In the genomic region with DNA sequence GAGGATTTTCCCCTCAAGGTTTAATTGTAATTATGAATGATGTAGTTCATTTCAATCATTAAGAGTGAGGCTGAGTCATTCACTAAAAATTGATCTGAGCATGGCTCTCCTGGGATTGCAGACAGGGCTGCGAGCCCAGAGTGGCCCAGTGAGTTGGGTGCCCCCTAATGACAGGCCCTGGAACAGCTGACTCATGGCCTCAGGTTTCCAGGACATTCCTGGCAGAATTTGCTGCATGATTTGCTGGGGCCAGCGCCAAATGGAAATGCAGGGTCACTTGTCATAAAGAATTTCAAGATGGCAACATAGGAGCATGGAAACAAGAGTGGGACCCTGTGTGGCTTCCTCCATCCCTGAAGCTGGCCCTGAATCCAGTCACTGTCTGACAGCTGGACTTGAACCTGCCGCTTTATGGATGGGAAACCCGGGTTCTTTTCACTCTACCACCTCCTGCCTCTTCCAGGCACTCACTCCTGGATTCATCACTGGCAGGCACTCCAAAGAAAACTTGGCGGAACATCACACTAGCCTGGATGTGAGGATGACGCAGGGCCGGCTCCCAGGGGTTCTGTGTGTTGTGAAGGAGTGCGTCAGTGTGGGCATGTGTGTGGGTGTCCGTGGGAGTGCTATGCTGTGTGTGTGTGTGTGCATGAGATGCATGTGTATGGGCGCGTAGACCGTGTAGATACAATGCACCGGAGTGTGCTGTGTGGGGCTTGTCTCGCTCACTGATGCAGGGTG, we compare ENCODE assay signal across 8 cellular contexts. TPM values are rescaled to one million over a fixed set of nuclear protein-coding genes. Genes with fewer than 3 reads are reported as not detected.
DNase-seq lines count a peak whose midpoint lies in the region; ATAC-seq and TF ChIP-seq lines count a peak whose summit lies in the region.

No MANE protein-coding gene starts in this region.

- H3K9ac ChIP-seq in parathyroid adenoma: no peak overlapping the region

- H3K4me3 ChIP-seq in BJ (ENCODE audit: low read depth, low read length): no peak overlapping the region
- no peak overlapping the region for H3K4me3 ChIP-seq in H7 (ENCODE audit: insufficient read depth, low read depth, low read length)
- H3K4me3 ChIP-seq in parathyroid adenoma (ENCODE audit: low read depth, low read length): no peak overlapping the region

- H3K9me3 ChIP-seq in parathyroid adenoma (ENCODE audit: control insufficient read depth, low read length): no peaks in the 10 kb centered on the region

- TF ChIP-seq CTCF in BJ (IDR thresholded peaks at IDR 0.05; ENCODE audit: insufficient read depth, low read depth, low read length): peak; percentile 70
- TF ChIP-seq CTCF in parathyroid adenoma (IDR thresholded peaks at IDR 0.05): peak; percentile 45

- POLR2A ChIA-PET in BJ (lab: Charles Lee): no interaction called here

- H3K4me1 ChIP-seq in parathyroid adenoma: no peaks in the 10 kb centered on the region

- ATAC-seq in esophagus mucosa (peak; percentile 53), GM19023 (IDR thresholded peaks at IDR 0.05; ENCODE audit: unreplicated experiment) (no peak)
- ATAC-seq in activated CD4-positive, CD25-positive, alpha-beta regulatory T cell treated with anti-CD3 and anti-CD28 coated beads, Interleukin-2, amount 50 U/mL, for 24 hours: no peak

- DNase-seq in BJ (ENCODE audit: low read depth): no peak
- peak; percentile 86 for DNase-seq in H7
- DNase-seq in NOMO-1 treated with dmso at 0.1 percent for 144 hours (lab: John Stamatoyannopoulos, UW; ENCODE audit: unreplicated experiment): peak; percentile 7
- DNase-seq in stimulated activated CD4-positive, alpha-beta T cell treated with anti-CD3 and anti-CD28 coated beads, Interleukin-1b, Interleukin-23, amount 100 ng/mL, for 48 hours: no peak

- H3K4me2 ChIP-seq in parathyroid adenoma (ENCODE audit: low read length): no peak overlapping the region

- CTCF ChIA-PET in BJ (lab: Yijun Ruan, JAX): interaction anchor here (0.8 to 1.5 kb wide), 3 partner anchors 11 to 24 kb away, joined by 3 to 5 read pairs (median 4); no protein-coding TSS in a partner anchor

- H3K36me3 ChIP-seq in BJ (ENCODE audit: control insufficient read depth, insufficient read depth, low read length) (no peaks in the 10 kb centered on the region), H7 (replicated peaks; ENCODE audit: control insufficient read depth, insufficient read depth, low read length) (no peaks in the 10 kb centered on the region), parathyroid adenoma (ENCODE audit: control insufficient read depth, insufficient read depth, low read length) (no peaks in the 10 kb centered on the region)

- H3K79me2 ChIP-seq in parathyroid adenoma: no peaks in the 10 kb centered on the region

- H3K27me3 ChIP-seq in BJ (ENCODE audit: control insufficient read depth, insufficient read depth, low read length): peaks cover 4% of the 10 kb centered on the region
- no peaks in the 10 kb centered on the region for H3K27me3 ChIP-seq in H7 (ENCODE audit: control insufficient read depth, insufficient read depth, low read length)
- no peaks in the 10 kb centered on the region for H3K27me3 ChIP-seq in parathyroid adenoma (ENCODE audit: control insufficient read depth, insufficient read depth, low read length)

- H2AFZ ChIP-seq in parathyroid adenoma: no peak overlapping the region

- H3K27ac ChIP-seq in parathyroid adenoma: no peak overlapping the region

RNA-seq across cellular contexts. Expression of a gene that starts 15.2 kb away (rescaled TPM):
- polyA plus RNA-seq in BJ (2011; rRNA removed): 0.10 and 0.16 TPM in 2 replicates
- polyA minus RNA-seq in BJ (2011; rRNA and poly(A)+ RNA removed): 0.10 and 0.24 TPM in 2 replicates
- total RNA-seq in H7 (2014; rRNA removed; shearing (Covaris generic)): 0.07 and 0.14 TPM in 2 replicates
- not detected for total RNA-seq in esophagus mucosa

Comparison
In these comparisons a context has a peak if more than half of its experiments do, and no peak if none do; other contexts are left out.
1. DNase-seq: peak in H7 (single experiment) and NOMO-1 treated with dmso at 0.1 percent for 144 hours (single experiment); none in BJ (single experiment) and stimulated activated CD4-positive, alpha-beta T cell treated with anti-CD3 and anti-CD28 coated beads, Interleukin-1b, Interleukin-23, amount 100 ng/mL, for 48 hours (single experiment).